In the genomic region with DNA sequence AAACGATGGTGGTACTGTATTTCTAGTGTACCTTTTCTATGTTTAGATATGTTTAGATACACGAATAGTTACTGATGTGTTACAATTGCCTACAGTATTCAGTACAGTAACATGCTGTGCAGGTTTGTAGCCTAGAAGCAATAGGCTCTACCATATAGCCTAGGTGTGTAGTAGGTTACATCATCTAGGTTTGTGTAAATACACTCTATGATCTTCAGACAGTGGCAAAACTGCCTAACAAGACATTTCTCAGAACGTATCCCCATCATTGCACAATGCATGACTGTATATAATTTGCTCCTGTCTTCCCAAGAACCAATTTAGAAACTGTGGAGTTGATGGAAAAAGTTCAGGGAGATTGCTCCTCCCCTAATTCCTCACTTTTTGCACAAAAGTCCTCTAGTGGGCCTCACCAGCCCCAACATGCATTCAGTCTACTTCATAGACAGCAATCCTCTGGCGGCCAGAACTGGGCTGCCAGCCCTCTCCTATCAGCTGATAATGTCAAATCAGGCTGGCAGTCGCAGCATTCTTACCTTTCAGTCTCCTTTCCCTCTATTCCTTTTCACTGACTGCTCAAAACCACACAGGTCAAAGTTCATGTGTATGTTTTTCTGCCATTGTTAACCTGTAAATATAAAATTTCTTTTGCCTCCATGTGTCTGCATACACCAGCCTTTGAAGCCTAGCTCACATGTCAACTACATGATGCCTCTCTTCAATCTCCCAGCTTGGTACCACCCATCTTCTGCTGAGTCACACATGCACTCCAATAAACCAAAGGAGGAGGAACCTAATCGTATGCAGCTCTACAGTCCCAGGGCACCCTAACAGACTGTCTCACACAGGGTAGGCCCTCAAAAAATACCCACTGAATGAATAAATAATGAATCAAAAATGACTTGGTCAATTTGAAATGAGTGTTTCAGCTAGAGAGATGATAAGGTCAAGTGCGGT, we compare ENCODE assay signal across 20 cellular contexts. TPM values are rescaled to one million over a fixed set of nuclear protein-coding genes. Genes with fewer than 3 reads are reported as not detected.
DNase-seq lines count a peak whose midpoint lies in the region; ATAC-seq and TF ChIP-seq lines count a peak whose summit lies in the region.
"Had no signal": no experiment of that assay in that cellular context is flagged by ENCODE, and none has a peak within 500 bp of the region (broad histone marks: within the 10 kb centered on the region; RNA-seq: fewer than 3 reads in every experiment).

No MANE protein-coding gene starts in this region.

- POLR2A ChIA-PET in WTC11 (lab: Charles Lee), result no interaction called here

- H3K27me3 Mint-ChIP-seq in WTC11 (ENCODE audit: low read depth), result no peaks in the 10 kb centered on the region
- H3K27me3 Mint-ChIP-seq: activated naive CD4-positive, alpha-beta T cell treated with anti-CD3 and anti-CD28 coated beads, Interleukin-2, amount 50 U/mL, for 24 hours; B cell had no signal

- no peaks in the 10 kb centered on the region for H3K9me3 Mint-ChIP-seq in WTC11
- H3K9me3 Mint-ChIP-seq: activated naive CD4-positive, alpha-beta T cell treated with anti-CD3 and anti-CD28 coated beads, Interleukin-2, amount 50 U/mL, for 24 hours; stimulated activated naive B cell treated with anti-CD40 and anti-IgM and Interleukin-4, amounts not matched to agents 10 μg/mL and 1 μg/mL and 100 μg/mL, for 72 hours had no signal

- no peak overlapping the region for H3K4ac ChIP-seq in mesenchymal stem cell (ENCODE audit: low read depth in 1 of 2, low read length in 2 of 2)

- H3K79me1 ChIP-seq in mesenchymal stem cell (replicated peaks; ENCODE audit: low read length, poor library complexity, severe bottlenecking), result peaks cover 8% of the 10 kb centered on the region

- H2BK5ac ChIP-seq in mesenchymal stem cell (ENCODE audit: low read depth, low read length, poor library complexity, severe bottlenecking), result no peak overlapping the region

- H2BK120ac ChIP-seq in mesenchymal stem cell (ENCODE audit: low read depth, low read length), result no peak overlapping the region

- ATAC-seq in WTC11 (no peak), HG03108 (IDR thresholded peaks at IDR 0.05; ENCODE audit: unreplicated experiment) (no peak), GM18858 (IDR thresholded peaks at IDR 0.05; ENCODE audit: unreplicated experiment) (no peak), GM21528 (IDR thresholded peaks at IDR 0.05; ENCODE audit: low FRiP score, unreplicated experiment) (no peak)
- ATAC-seq: right cardiac atrium; stimulated activated naive B cell treated with anti-CD40 and anti-IgM and Interleukin-4, amounts not matched to agents 10 μg/mL and 1 μg/mL and 100 μg/mL, for 72 hours had no signal

- H3K27ac ChIP-seq in mesenchymal stem cell (ENCODE audit: low read length, poor library complexity, severe bottlenecking), result no peak overlapping the region
- H3K27ac ChIP-seq: PC-9 had no signal

- H2AK5ac ChIP-seq in mesenchymal stem cell (ENCODE audit: low read length, severe bottlenecking), result no peak overlapping the region

- H3K9me3 ChIP-seq in mesenchymal stem cell (ENCODE audit: control insufficient read depth, low read length), result no peaks in the 10 kb centered on the region

- no peaks in the 10 kb centered on the region for H3K4me1 ChIP-seq in mesenchymal stem cell (ENCODE audit: control insufficient read depth, insufficient read depth, low read depth, low read length)

- no peak overlapping the region for H3K4me2 ChIP-seq in mesenchymal stem cell (ENCODE audit: low read length, poor library complexity, severe bottlenecking)
- H3K4me2 ChIP-seq: PC-9 had no signal

- no peaks in the 10 kb centered on the region for H3K36me3 Mint-ChIP-seq in WTC11

- no peaks in the 10 kb centered on the region for H3K27me3 ChIP-seq in mesenchymal stem cell (ENCODE audit: control insufficient read depth in 1 of 2, insufficient read depth in 1 of 2, low read length in 2 of 2)

- 84% methylated on average over 2 of the region's 7 CpGs for WGBS in mesenchymal stem cell

- TF ChIP-seq CTCF in WTC11 (IDR thresholded peaks at IDR 0.05), result no peak

- H3K27ac Mint-ChIP-seq in WTC11, result no peak overlapping the region
- H3K27ac Mint-ChIP-seq: activated naive CD4-positive, alpha-beta T cell treated with anti-CD3 and anti-CD28 coated beads, Interleukin-2, amount 50 U/mL, for 24 hours; B cell; stimulated activated naive B cell treated with anti-CD40 and anti-IgM and Interleukin-4, amounts not matched to agents 10 μg/mL and 1 μg/mL and 100 μg/mL, for 72 hours had no signal

- H3K4me3 Mint-ChIP-seq in WTC11, result no peak overlapping the region
- H3K4me3 Mint-ChIP-seq: activated naive CD4-positive, alpha-beta T cell treated with anti-CD3 and anti-CD28 coated beads, Interleukin-2, amount 50 U/mL, for 24 hours; B cell; stimulated activated naive B cell treated with anti-CD40 and anti-IgM and Interleukin-4, amounts not matched to agents 10 μg/mL and 1 μg/mL and 100 μg/mL, for 72 hours had no signal

- H4K91ac ChIP-seq in mesenchymal stem cell (ENCODE audit: low read length), result no peak overlapping the region

- H2BK15ac ChIP-seq in mesenchymal stem cell (ENCODE audit: low read depth, poor library complexity, severe bottlenecking), result no peak overlapping the region

- H3K4me1 Mint-ChIP-seq in WTC11, result peaks cover 6% of the 10 kb centered on the region
- H3K4me1 Mint-ChIP-seq: stimulated activated naive B cell treated with anti-CD40 and anti-IgM and Interleukin-4, amounts not matched to agents 10 μg/mL and 1 μg/mL and 100 μg/mL, for 72 hours had no signal

- CTCF ChIA-PET in WTC11 (lab: Charles Lee), result no interaction called here

- no peak overlapping the region for H2AFZ ChIP-seq in mesenchymal stem cell (ENCODE audit: low read depth, low read length)
- H2AFZ ChIP-seq: PC-9 had no signal

- no peak overlapping the region for H3K4me3 ChIP-seq in mesenchymal stem cell (ENCODE audit: insufficient read depth in 1 of 2, low read depth in 1 of 2, low read length in 2 of 2)
- H3K4me3 ChIP-seq: PC-9 had no signal

- no peak overlapping the region for H3K18ac ChIP-seq in mesenchymal stem cell (ENCODE audit: low read depth in 1 of 2, low read length in 2 of 2)

- H3K9ac ChIP-seq in mesenchymal stem cell (ENCODE audit: low read length), result no peak overlapping the region

- H2BK12ac ChIP-seq in mesenchymal stem cell (ENCODE audit: low read length in 2 of 2), result no peak overlapping the region

- peaks cover 0 to 3% of the 10 kb centered on the region in 2 experiments for H3K36me3 ChIP-seq in mesenchymal stem cell (ENCODE audit: control insufficient read depth in 1 of 2, insufficient read depth in 2 of 2, low read depth in 1 of 2, low read length in 2 of 2)

- H3K23ac ChIP-seq in mesenchymal stem cell (ENCODE audit: low read length in 2 of 2), result no peak overlapping the region

- DNase-seq in DMS53 treated with DMSO at 0.1 percent for 48 hours (lab: John Stamatoyannopoulos, UW; ENCODE audit: unreplicated experiment) (peak; percentile 6), HT1080 (ENCODE audit: low read depth) (peak; percentile 4), WTC11 (ENCODE audit: low spot score) (no peak), mesenchymal stem cell (peak; percentile 3)
- DNase-seq: activated CD4-positive, alpha-beta T cell treated with anti-CD3 and anti-CD28 coated beads for 1 hour; Calu3; cortex of kidney; GDM1; mammary epithelial cell; NCI-H146; NCI-H774; PC-9; stimulated activated naive B cell treated with anti-CD40 and anti-IgM and Interleukin-4, amounts not matched to agents 10 μg/mL and 1 μg/mL and 100 μg/mL, for 72 hours; T-helper 9 cell had no signal

- H3K14ac ChIP-seq in mesenchymal stem cell (ENCODE audit: low read length in 2 of 2), result no peak overlapping the region

- no peak overlapping the region for H4K8ac ChIP-seq in mesenchymal stem cell (ENCODE audit: low read length)

TF ChIP-seq in WTC11, 78 proteins besides CTCF, POLR2A, EP300 and RAD21:
- TF ChIP-seq MXD4 (CRISPR knock-in tag; IDR thresholded peaks at IDR 0.05; ENCODE audit: borderline replicate concordance) (no peak), GABPB1 (CRISPR knock-in tag; IDR thresholded peaks at IDR 0.05) (peak; percentile 41; the same call in 1 of the 2 replicates)

RNA-seq across cellular contexts. Expression of a gene that starts 32.1 kb away (rescaled TPM):
- 1.1 and 1.9 TPM in 2 replicates for total RNA-seq in HT1080 (2014; rRNA removed; shearing (Covaris generic))
- polyA plus RNA-seq in HT1080 (2015; cell fraction: cytosol; rRNA removed), result 1.8 and 2.4 TPM in 2 replicates
- 9.9 and 11.6 TPM in 2 replicates for polyA plus RNA-seq in HT1080 (2015; cell fraction: nucleus; rRNA removed)
- 8.1 to 10.9 TPM (median 10.2 TPM) in 3 replicates for total RNA-seq in WTC11 (2021)
- 3.7 TPM for polyA plus RNA-seq in mesenchymal stem cell (2013, experiment 1 of 2)
- polyA plus RNA-seq in mesenchymal stem cell (2013, experiment 2 of 2), result 3.8 TPM
